13 cellular contexts compared by ENCODE assay signal in the genomic region with DNA sequence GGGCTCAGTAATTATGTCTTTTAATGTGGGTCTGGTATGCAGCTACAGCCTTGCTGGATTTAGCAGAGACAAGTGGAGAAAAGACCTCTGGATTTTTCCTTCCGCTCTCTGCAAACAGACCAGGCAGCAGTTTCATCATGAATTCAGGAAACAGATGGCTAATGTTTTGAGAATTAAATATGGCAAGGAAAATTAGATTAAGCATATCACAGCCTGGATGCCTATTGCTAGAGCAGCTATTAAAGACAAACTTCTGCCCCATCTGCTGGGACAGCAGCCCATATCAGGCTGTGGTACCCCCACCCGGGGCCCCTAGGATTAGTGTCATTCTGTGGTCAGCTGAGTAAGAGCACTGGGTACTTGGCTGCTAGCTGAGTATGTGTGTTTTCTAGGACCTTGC. TPM values are rescaled to one million over a fixed set of nuclear protein-coding genes. Genes with fewer than 3 reads are reported as not detected.
DNase-seq lines count a peak whose midpoint lies in the region; ATAC-seq and TF ChIP-seq lines count a peak whose summit lies in the region.
"Had no signal": no experiment of that assay in that cellular context is flagged by ENCODE, and none has a peak within 500 bp of the region (broad histone marks: within the 10 kb centered on the region; RNA-seq: fewer than 3 reads in every experiment).

No MANE protein-coding gene starts in this region.

- H3K27me3 ChIP-seq in endodermal cell (ENCODE audit: control insufficient read depth, insufficient read depth, low read length, poor library complexity, severe bottlenecking) = no peaks in the 10 kb centered on the region
- H3K27me3 ChIP-seq: suprapubic skin had no signal

- H3K27ac Mint-ChIP-seq in activated CD8-positive, alpha-beta T cell treated with anti-CD3 and anti-CD28 coated beads, Interleukin-2, amount 10 ng/mL, durations not matched to agents 7 days and 5 days = peak overlapping the region; percentile 36
- no peak overlapping the region for H3K27ac Mint-ChIP-seq in activated CD8-positive, alpha-beta T cell treated with anti-CD3 and anti-CD28 coated beads for 36 hours
- H3K27ac Mint-ChIP-seq in endodermal cell (no peak overlapping the region), T-helper 17 cell (no peak overlapping the region)
- H3K27ac Mint-ChIP-seq: activated naive CD8-positive, alpha-beta T cell treated with anti-CD3 and anti-CD28 coated beads, Interleukin-2, amount 10 ng/mL, durations not matched to agents 7 days and 5 days had no signal

- H3K4me3 ChIP-seq in endodermal cell (ENCODE audit: low read length) = peak overlapping the region; percentile 43
- no peak overlapping the region for H3K4me3 ChIP-seq in retinal pigment epithelial cell (ENCODE audit: low read length)
- H3K4me3 ChIP-seq: suprapubic skin had no signal

- no peak for TF ChIP-seq CTCF in activated CD8-positive, alpha-beta T cell treated with anti-CD3 and anti-CD28 coated beads for 36 hours (IDR thresholded peaks at IDR 0.05)
- no peak for TF ChIP-seq CTCF in endodermal cell (conservative IDR thresholded peaks at IDR 0.05)
- no peak for TF ChIP-seq CTCF in retinal pigment epithelial cell (conservative IDR thresholded peaks at IDR 0.05; ENCODE audit: low read depth, low read length)

- WGBS in endodermal cell (ENCODE audit: insufficient coverage in 1 of 2, insufficient read length in 1 of 2), 2 experiments = 89 to 100% methylated on average over 1 to 2 of the region's 2 CpGs

- DNase-seq in activated CD8-positive, alpha-beta T cell treated with anti-CD3 and anti-CD28 coated beads, Interleukin-2, amount 10 ng/mL, durations not matched to agents 7 days and 5 days = no peak
- DNase-seq in activated CD8-positive, alpha-beta T cell treated with anti-CD3 and anti-CD28 coated beads for 36 hours = no peak
- DNase-seq in OCI-M1 (lab: John Stamatoyannopoulos, UW) (peak; percentile 5), endodermal cell (no peak), retinal pigment epithelial cell (ENCODE audit: low read depth) (peak; percentile 15), T-helper 17 cell (no peak), NCI-H2081 (lab: John Stamatoyannopoulos, UW) (no peak)
- DNase-seq: activated naive CD8-positive, alpha-beta T cell treated with anti-CD3 and anti-CD28 coated beads, Interleukin-2, amount 10 ng/mL, durations not matched to agents 7 days and 5 days; Calu3; GOT3; stimulated activated CD4-positive, alpha-beta T cell treated with anti-CD3 and anti-CD28 coated beads, Interleukin-12 subunit alpha, Interleukin-12 subunit beta, amount 100 ng/mL, for 4 hours had no signal

- H3K27ac ChIP-seq in endodermal cell (ENCODE audit: low read depth, low read length) = no peak overlapping the region
- H3K27ac ChIP-seq: suprapubic skin had no signal

- H3K36me3 ChIP-seq in endodermal cell (ENCODE audit: control insufficient read depth, insufficient read depth, low read length) = peaks cover 96% of the 10 kb centered on the region

- no peak for ATAC-seq in activated CD8-positive, alpha-beta T cell treated with anti-CD3 and anti-CD28 coated beads, Interleukin-2, amount 10 ng/mL, durations not matched to agents 7 days and 5 days
- ATAC-seq in activated CD8-positive, alpha-beta T cell treated with anti-CD3 and anti-CD28 coated beads for 36 hours = no peak
- no peak for ATAC-seq in T-helper 17 cell
- ATAC-seq in HG02763 (IDR thresholded peaks at IDR 0.05; ENCODE audit: unreplicated experiment) = no peak

- POLR2A ChIA-PET in activated CD8-positive, alpha-beta T cell treated with anti-CD3 and anti-CD28 coated beads, Interleukin-2, amount 10 ng/mL, durations not matched to agents 7 days and 5 days (lab: Charles Lee) = no interaction called here
- POLR2A ChIA-PET in activated CD8-positive, alpha-beta T cell treated with anti-CD3 and anti-CD28 coated beads for 36 hours (lab: Charles Lee) = no interaction called here

- peaks cover 12% of the 10 kb centered on the region for H3K9me3 ChIP-seq in endodermal cell (ENCODE audit: control insufficient read depth, low read length)
- H3K9me3 ChIP-seq in T-helper 17 cell (ENCODE audit: control insufficient read depth, low read length, poor library complexity, severe bottlenecking) = no peaks in the 10 kb centered on the region
- H3K9me3 ChIP-seq: suprapubic skin had no signal

- H3K4me3 Mint-ChIP-seq in activated CD8-positive, alpha-beta T cell treated with anti-CD3 and anti-CD28 coated beads, Interleukin-2, amount 10 ng/mL, durations not matched to agents 7 days and 5 days = no peak overlapping the region
- H3K4me3 Mint-ChIP-seq in activated CD8-positive, alpha-beta T cell treated with anti-CD3 and anti-CD28 coated beads for 36 hours = no peak overlapping the region
- no peak overlapping the region for H3K4me3 Mint-ChIP-seq in endodermal cell
- no peak overlapping the region for H3K4me3 Mint-ChIP-seq in T-helper 17 cell
- H3K4me3 Mint-ChIP-seq: activated naive CD8-positive, alpha-beta T cell treated with anti-CD3 and anti-CD28 coated beads, Interleukin-2, amount 10 ng/mL, durations not matched to agents 7 days and 5 days had no signal

- H3K9ac ChIP-seq in endodermal cell (ENCODE audit: extremely low read depth, low read length, poor library complexity, severe bottlenecking) = no peak overlapping the region

- H3K4me1 Mint-ChIP-seq in activated CD8-positive, alpha-beta T cell treated with anti-CD3 and anti-CD28 coated beads, Interleukin-2, amount 10 ng/mL, durations not matched to agents 7 days and 5 days (ENCODE audit: low read depth) = peaks cover 39% of the 10 kb centered on the region
- peaks cover 46% of the 10 kb centered on the region for H3K4me1 Mint-ChIP-seq in activated CD8-positive, alpha-beta T cell treated with anti-CD3 and anti-CD28 coated beads for 36 hours (ENCODE audit: low read depth)
- H3K4me1 Mint-ChIP-seq in endodermal cell (peaks cover 48% of the 10 kb centered on the region), T-helper 17 cell (peaks cover 30% of the 10 kb centered on the region)

- H3K4me1 ChIP-seq in endodermal cell (ENCODE audit: control insufficient read depth, insufficient read depth, low read length) = peaks cover 20% of the 10 kb centered on the region

- H3K9me3 Mint-ChIP-seq in activated CD8-positive, alpha-beta T cell treated with anti-CD3 and anti-CD28 coated beads, Interleukin-2, amount 10 ng/mL, durations not matched to agents 7 days and 5 days (ENCODE audit: insufficient read depth) = no peaks in the 10 kb centered on the region
- H3K9me3 Mint-ChIP-seq in activated CD8-positive, alpha-beta T cell treated with anti-CD3 and anti-CD28 coated beads for 36 hours = no peaks in the 10 kb centered on the region
- H3K9me3 Mint-ChIP-seq in endodermal cell = no peaks in the 10 kb centered on the region
- H3K9me3 Mint-ChIP-seq: activated naive CD8-positive, alpha-beta T cell treated with anti-CD3 and anti-CD28 coated beads, Interleukin-2, amount 10 ng/mL, durations not matched to agents 7 days and 5 days had no signal

- peaks cover 70% of the 10 kb centered on the region for H3K36me3 Mint-ChIP-seq in activated CD8-positive, alpha-beta T cell treated with anti-CD3 and anti-CD28 coated beads, Interleukin-2, amount 10 ng/mL, durations not matched to agents 7 days and 5 days (ENCODE audit: low read depth)
- H3K36me3 Mint-ChIP-seq in activated CD8-positive, alpha-beta T cell treated with anti-CD3 and anti-CD28 coated beads for 36 hours (ENCODE audit: low read depth) = peaks cover 68% of the 10 kb centered on the region
- H3K36me3 Mint-ChIP-seq in endodermal cell (ENCODE audit: low read depth) = peaks cover 77% of the 10 kb centered on the region
- peaks cover 13% of the 10 kb centered on the region for H3K36me3 Mint-ChIP-seq in T-helper 17 cell (ENCODE audit: low read depth)

- CTCF ChIA-PET in activated CD8-positive, alpha-beta T cell treated with anti-CD3 and anti-CD28 coated beads, Interleukin-2, amount 10 ng/mL, durations not matched to agents 7 days and 5 days (lab: Charles Lee) = no interaction called here
- CTCF ChIA-PET in activated CD8-positive, alpha-beta T cell treated with anti-CD3 and anti-CD28 coated beads for 36 hours (lab: Charles Lee) = no interaction called here

- no peaks in the 10 kb centered on the region for H3K27me3 Mint-ChIP-seq in activated CD8-positive, alpha-beta T cell treated with anti-CD3 and anti-CD28 coated beads, Interleukin-2, amount 10 ng/mL, durations not matched to agents 7 days and 5 days (ENCODE audit: low read depth)
- H3K27me3 Mint-ChIP-seq in activated CD8-positive, alpha-beta T cell treated with anti-CD3 and anti-CD28 coated beads for 36 hours = no peaks in the 10 kb centered on the region
- peaks cover 29% of the 10 kb centered on the region for H3K27me3 Mint-ChIP-seq in endodermal cell (ENCODE audit: insufficient read depth)
- H3K27me3 Mint-ChIP-seq in T-helper 17 cell = no peaks in the 10 kb centered on the region
- H3K27me3 Mint-ChIP-seq: activated naive CD8-positive, alpha-beta T cell treated with anti-CD3 and anti-CD28 coated beads, Interleukin-2, amount 10 ng/mL, durations not matched to agents 7 days and 5 days had no signal

- intact Hi-C loops in activated CD8-positive, alpha-beta T cell treated with anti-CD3 and anti-CD28 coated beads for 36 hours (cut with micrococcal nuclease) = no loop called here

RNA-seq across cellular contexts. Expression of a gene that starts 6.2 kb away (rescaled TPM):
- 10 to 100 TPM; 54.6 to 61.4 TPM for total RNA-seq in activated CD8-positive, alpha-beta T cell treated with anti-CD3 and anti-CD28 coated beads, Interleukin-2, amount 10 ng/mL, durations not matched to agents 7 days and 5 days
- 10 to 100 TPM; 55.8 to 60.2 TPM for total RNA-seq in activated CD8-positive, alpha-beta T cell treated with anti-CD3 and anti-CD28 coated beads for 36 hours
- total RNA-seq in endodermal cell (10 to 100 TPM; 82.2 to 91.1 TPM), T-helper 17 cell (10 to 100 TPM; 10.4 to 10.8 TPM)
- 78.3 TPM for polyA plus RNA-seq in endodermal cell (2013, experiment 1 of 2)
- 75.8 TPM for polyA plus RNA-seq in endodermal cell (2013, experiment 2 of 2)

RNA-seq across cellular contexts. Expression of a gene that starts 6.5 kb away (rescaled TPM):
- total RNA-seq in activated CD8-positive, alpha-beta T cell treated with anti-CD3 and anti-CD28 coated beads, Interleukin-2, amount 10 ng/mL, durations not matched to agents 7 days and 5 days = 10 to 100 TPM; 11.5 to 11.8 TPM
- total RNA-seq in activated CD8-positive, alpha-beta T cell treated with anti-CD3 and anti-CD28 coated beads for 36 hours = 10 to 100 TPM in 1 of 2 experiments, 1 to 10 TPM in 1; 9.9 to 10.8 TPM
- total RNA-seq in endodermal cell (1 to 10 TPM; 5.5 to 7.4 TPM), T-helper 17 cell (10 to 100 TPM in 1 of 2 donors, 1 to 10 TPM in 1; 5.9 to 10.7 TPM)
- 8.0 TPM for polyA plus RNA-seq in endodermal cell (2013, experiment 1 of 2)
- polyA plus RNA-seq in endodermal cell (2013, experiment 2 of 2) = 6.8 TPM

Comparison
In these comparisons a context has a peak if more than half of its experiments do, and no peak if none do; other contexts are left out.
1. DNase-seq: peak in OCI-M1 (single experiment) and retinal pigment epithelial cell (single experiment); none in activated CD8-positive, alpha-beta T cell treated with anti-CD3 and anti-CD28 coated beads, Interleukin-2, amount 10 ng/mL, durations not matched to agents 7 days and 5 days (single experiment), activated CD8-positive, alpha-beta T cell treated with anti-CD3 and anti-CD28 coated beads for 36 hours (single experiment), endodermal cell (single experiment), T-helper 17 cell (0 of 3) and NCI-H2081 (0 of 2).
2. RNA of a gene that starts 6.2 kb away (total RNA-seq): 82.2 to 91.1 TPM in endodermal cell, 54.6 to 61.4 TPM in activated CD8-positive, alpha-beta T cell treated with anti-CD3 and anti-CD28 coated beads, Interleukin-2, amount 10 ng/mL, durations not matched to agents 7 days and 5 days and 55.8 to 60.2 TPM in activated CD8-positive, alpha-beta T cell treated with anti-CD3 and anti-CD28 coated beads for 36 hours; 10.4 to 10.8 TPM in T-helper 17 cell; every median in the first group is over 4 times any median in the second.